In the genomic region with DNA sequence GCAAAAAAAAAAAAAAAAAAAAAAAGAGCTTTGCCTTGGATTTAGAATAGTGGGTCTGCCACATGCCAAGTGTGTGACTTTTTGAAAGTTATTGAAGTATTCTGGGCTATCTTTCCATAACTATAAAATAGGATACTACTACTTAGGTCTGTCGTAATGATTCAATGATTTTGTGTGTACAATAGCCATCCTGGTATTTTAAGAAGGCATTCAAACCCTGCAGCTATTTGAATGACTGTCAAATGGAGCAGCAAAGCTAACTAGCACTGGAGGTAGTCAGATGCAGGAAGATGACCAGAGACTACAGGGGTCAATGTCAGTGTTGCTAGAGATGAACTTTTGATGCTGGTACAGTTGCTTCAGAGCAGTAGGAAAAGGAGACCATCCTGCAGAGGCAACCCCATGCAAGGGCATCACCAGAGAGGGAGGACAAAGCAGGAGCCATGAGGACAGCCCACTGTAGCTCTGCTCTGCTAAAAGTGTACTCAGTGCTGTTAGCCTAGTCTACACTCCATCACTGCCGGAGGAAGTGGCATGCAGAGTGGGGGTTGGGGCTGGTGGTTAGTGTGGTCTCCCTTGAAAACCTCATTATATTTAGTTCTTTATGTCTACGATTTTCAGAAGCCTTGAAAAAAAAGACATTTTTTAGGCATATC, we compare ENCODE assay signal across 8 cellular contexts. TPM values are rescaled to one million over a fixed set of nuclear protein-coding genes. Genes with fewer than 3 reads are reported as not detected.
DNase-seq lines count a peak whose midpoint lies in the region; ATAC-seq and TF ChIP-seq lines count a peak whose summit lies in the region.

No MANE protein-coding gene starts in this region.

- DNase-seq in Peyer's patch (peak in 2 of 3 donors; percentile 75 to 90), COLO668 (lab: John Stamatoyannopoulos, UW; ENCODE audit: unreplicated experiment) (no peak), NCI-H146 treated with DMSO at 0.1 percent for 48 hours (lab: John Stamatoyannopoulos, UW; ENCODE audit: unreplicated experiment) (no peak), ascending aorta (ENCODE audit: low spot score in 2 of 2) (no peak)
- DNase-seq in stimulated activated CD4-positive, alpha-beta T cell treated with anti-CD3 and anti-CD28 coated beads, Interleukin-15, amount 100 ng/mL, for 48 hours (ENCODE audit: low read depth in 2 of 2): peak; percentile 49 to 63

- peaks cover 0 to 60% (median 0%) of the 10 kb centered on the region in 4 donors for H3K4me1 ChIP-seq in Peyer's patch
- H3K4me1 ChIP-seq in ascending aorta: no peaks in the 10 kb centered on the region

- H3K9me3 Mint-ChIP-seq in activated naive CD8-positive, alpha-beta T cell (ENCODE audit: low read depth): no peaks in the 10 kb centered on the region

- H3K27ac ChIP-seq in Peyer's patch: peak overlapping the region in 3 of 4 donors; percentile 32 to 62 (median 51)
- no peak overlapping the region for H3K27ac ChIP-seq in ascending aorta

- H3K9me3 ChIP-seq in Peyer's patch (no peaks in the 10 kb centered on the region), ascending aorta (no peaks in the 10 kb centered on the region)

- H3K4me1 Mint-ChIP-seq in activated naive CD8-positive, alpha-beta T cell (ENCODE audit: low read depth): peaks cover 82% of the 10 kb centered on the region

- TF ChIP-seq POLR2A in Peyer's patch (IDR thresholded peaks at IDR 0.05): no peak

- H3K4me3 ChIP-seq in Peyer's patch (no peak overlapping the region), ascending aorta (no peak overlapping the region)

- H3K36me3 Mint-ChIP-seq in activated naive CD8-positive, alpha-beta T cell: peaks cover 12% of the 10 kb centered on the region

- H3K27me3 ChIP-seq in Peyer's patch: no peaks in the 10 kb centered on the region
- H3K27me3 ChIP-seq in ascending aorta: no peaks in the 10 kb centered on the region

- intact Hi-C loops in ascending aorta (cut with DNase I): no loop called here

- H3K36me3 ChIP-seq in Peyer's patch (no peaks in the 10 kb centered on the region), ascending aorta (no peaks in the 10 kb centered on the region)

- no peak for TF ChIP-seq CTCF in Peyer's patch (IDR thresholded peaks at IDR 0.05)
- no peak for TF ChIP-seq CTCF in ascending aorta (IDR thresholded peaks at IDR 0.05)

- H3K27me3 Mint-ChIP-seq in activated naive CD8-positive, alpha-beta T cell: no peaks in the 10 kb centered on the region

- ATAC-seq in GM18511 (IDR thresholded peaks at IDR 0.05; ENCODE audit: unreplicated experiment) (peak; percentile 70), HG02763 (IDR thresholded peaks at IDR 0.05; ENCODE audit: unreplicated experiment) (peak; percentile 60)

- peak overlapping the region; percentile 78 for H3K27ac Mint-ChIP-seq in activated naive CD8-positive, alpha-beta T cell

- peak overlapping the region; percentile 78 for H3K4me3 Mint-ChIP-seq in activated naive CD8-positive, alpha-beta T cell

RNA-seq across cellular contexts. Expression of gene DUSP10, which starts 29.0 kb away (rescaled TPM):
- 10 to 100 TPM in 1 of 4 donors, 1 to 10 TPM in 3; 1.4 to 11.6 (median 4.4) TPM for total RNA-seq in Peyer's patch
- 5.7 TPM for total RNA-seq in ascending aorta

Comparison
In these comparisons a context has a peak if more than half of its experiments do, and no peak if none do; other contexts are left out.
1. DNase-seq: peak in Peyer's patch (2 of 3) and stimulated activated CD4-positive, alpha-beta T cell treated with anti-CD3 and anti-CD28 coated beads, Interleukin-15, amount 100 ng/mL, for 48 hours (2 of 2); none in COLO668 (single experiment), NCI-H146 treated with DMSO at 0.1 percent for 48 hours (single experiment) and ascending aorta (0 of 2).
2. H3K27ac ChIP-seq: peak in Peyer's patch (3 of 4); none in ascending aorta (0 of 2).